Comparison of ENCODE assay signal across 8 cellular contexts in the genomic region with DNA sequence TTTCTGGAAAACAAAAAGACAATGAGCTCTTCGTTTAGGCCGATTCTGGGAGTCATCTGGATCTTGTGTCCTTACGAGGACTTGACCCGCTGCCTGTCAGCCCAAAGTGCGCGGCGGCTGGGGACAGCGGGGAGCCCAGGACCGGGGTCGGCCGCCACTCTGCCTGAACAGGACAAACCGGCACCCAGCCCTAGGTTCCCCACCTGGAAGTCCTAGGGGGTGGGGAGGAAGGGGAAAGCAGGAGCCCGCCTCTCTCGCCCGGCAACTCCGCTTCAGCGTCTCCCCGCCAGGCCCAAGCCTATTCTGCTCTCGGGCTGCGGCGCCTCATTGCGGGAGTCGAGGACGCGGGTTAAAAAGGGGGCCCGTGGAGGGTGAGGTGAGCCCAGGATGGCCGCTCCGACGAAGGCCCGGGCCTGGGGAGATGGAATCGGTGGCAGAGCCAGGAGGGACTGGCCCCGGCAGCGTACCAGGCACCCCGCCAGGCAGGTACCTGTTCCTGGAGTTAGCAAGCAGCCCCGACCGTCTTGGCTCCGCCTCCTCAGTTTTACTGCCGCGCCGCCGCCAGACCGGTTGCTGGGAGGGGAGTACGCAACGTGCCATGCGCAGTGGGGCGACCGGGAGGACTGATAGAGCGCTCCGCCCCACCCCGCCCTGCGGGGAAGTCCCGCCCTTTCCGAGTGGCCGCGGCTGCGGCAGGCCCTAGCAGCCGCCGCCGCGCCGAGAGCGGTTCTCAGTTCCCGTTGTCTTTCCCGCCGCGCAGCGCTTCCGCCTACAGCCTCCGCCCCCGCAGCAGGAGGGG. TPM values are rescaled to one million over a fixed set of nuclear protein-coding genes. Genes with fewer than 3 reads are reported as not detected.
DNase-seq lines count a peak whose midpoint lies in the region; ATAC-seq and TF ChIP-seq lines count a peak whose summit lies in the region.

Gene STRADA (minus strand): TSS at position 549 of the 799 bp plus-strand sequence. CDS start 13,430 bp downstream, outside the sequence.

- intact Hi-C loops in Right ventricle myocardium superior (cut with DNase I): no loop called here

- no peaks in the 10 kb centered on the region for H3K9me2 ChIP-seq in SU-DHL-6 (replicated peaks; ENCODE audit: insufficient read depth, low read length)

- H4K20me1 ChIP-seq in SU-DHL-6 (ENCODE audit: low read depth, low read length): no peaks in the 10 kb centered on the region

- H3F3A ChIP-seq in SU-DHL-6 (ENCODE audit: insufficient read depth): peaks cover 39% of the 10 kb centered on the region

- TF ChIP-seq EP300 in tibial nerve (IDR thresholded peaks at IDR 0.05): peak; percentile 85 to 92

- H3K27ac ChIP-seq in SU-DHL-6 (ENCODE audit: low read depth, low read length) (peak within 1 kb of the TSS; percentile 92), parathyroid adenoma (peak within 1 kb of the TSS; percentile 91), tibial nerve (peak within 1 kb of the TSS; percentile 58 to 94 (median 92))

- H3K4me1 ChIP-seq in parathyroid adenoma (peaks cover 2% of the 10 kb centered on the region), tibial nerve (peaks cover 0 to 25% (median 12%) of the 10 kb centered on the region in 4 donors)

- H3K9me3 ChIP-seq in SU-DHL-6 (ENCODE audit: insufficient read depth, low read length): no peaks in the 10 kb centered on the region
- H3K9me3 ChIP-seq in parathyroid adenoma (ENCODE audit: control insufficient read depth, low read length): no peaks in the 10 kb centered on the region
- H3K9me3 ChIP-seq in tibial nerve: no peaks in the 10 kb centered on the region

- TF ChIP-seq CTCF in SU-DHL-6 (IDR thresholded peaks at IDR 0.05; ENCODE audit: insufficient read depth, low read length, poor library complexity, severe bottlenecking) (no peak), parathyroid adenoma (IDR thresholded peaks at IDR 0.05) (no peak), tibial nerve (IDR thresholded peaks at IDR 0.05) (peak in 1 of 5 experiments; percentile 30)

- H3K27me3 ChIP-seq in SU-DHL-6 (ENCODE audit: low read length) (no peaks in the 10 kb centered on the region), parathyroid adenoma (ENCODE audit: control insufficient read depth, insufficient read depth, low read length) (no peaks in the 10 kb centered on the region), tibial nerve (no peaks in the 10 kb centered on the region)

- H3K9ac ChIP-seq in SU-DHL-6 (ENCODE audit: low read length) (peak within 1 kb of the TSS; percentile 96), parathyroid adenoma (peak within 1 kb of the TSS; percentile 57)

- DNase-seq in NCI-H128 (lab: John Stamatoyannopoulos, UW; ENCODE audit: unreplicated experiment): peak; percentile 96
- peak; percentile 97 for DNase-seq in activated naive CD8-positive, alpha-beta T cell treated with anti-CD3 and anti-CD28 coated beads, Interleukin-2, amount 50 U/mL, for 16 hours (ENCODE audit: low read depth, low spot score)
- DNase-seq in Right ventricle myocardium superior: peak; percentile 99
- peak; percentile 94 to 95 for DNase-seq in tibial nerve (ENCODE audit: low spot score in 2 of 2)

- H3K4me2 ChIP-seq in SU-DHL-6 (ENCODE audit: low read depth, low read length, poor library complexity, severe bottlenecking) (peak within 1 kb of the TSS; percentile 93), parathyroid adenoma (ENCODE audit: low read length) (peak within 1 kb of the TSS; percentile 90)

- peak within 1 kb of the TSS; percentile 95 for H3K4me3 ChIP-seq in SU-DHL-6 (ENCODE audit: insufficient read depth, low read length, poor library complexity, severe bottlenecking)
- peak within 1 kb of the TSS; percentile 94 for H3K4me3 ChIP-seq in parathyroid adenoma (ENCODE audit: low read depth, low read length)
- H3K4me3 ChIP-seq in tibial nerve: peak within 1 kb of the TSS; percentile 74 to 92 (median 86)

- TF ChIP-seq POLR2A in GM10847 (IDR thresholded peaks at IDR 0.05; ENCODE audit: extremely low read depth, insufficient read length) (peak; percentile 94), tibial nerve (IDR thresholded peaks at IDR 0.05) (peak; percentile 49 to 78)

- peak; percentile 91 for ATAC-seq in HG02678 (IDR thresholded peaks at IDR 0.05; ENCODE audit: unreplicated experiment)
- peak; percentile 99 for ATAC-seq in Right ventricle myocardium superior (ENCODE audit: poor library complexity)

- peak within 1 kb of the TSS; percentile 69 for H2AFZ ChIP-seq in SU-DHL-6 (ENCODE audit: low read depth, low read length, severe bottlenecking)
- peak within 1 kb of the TSS; percentile 92 for H2AFZ ChIP-seq in parathyroid adenoma

- 0 to 1% methylated on average over 48 to 51 of the region's 70 CpGs for WGBS in tibial nerve, 2 donors

- H3K36me3 ChIP-seq in SU-DHL-6 (ENCODE audit: low read length): peaks cover 9% of the 10 kb centered on the region; the same call in 1 of the 2 replicates
- H3K36me3 ChIP-seq in parathyroid adenoma (ENCODE audit: control insufficient read depth, insufficient read depth, low read length): no peaks in the 10 kb centered on the region
- H3K36me3 ChIP-seq in tibial nerve: peaks cover 0 to 21% (median 0%) of the 10 kb centered on the region in 3 donors

- H3K79me2 ChIP-seq in SU-DHL-6 (ENCODE audit: insufficient read depth, low read length) (peaks cover 22% of the 10 kb centered on the region), parathyroid adenoma (peaks cover 8% of the 10 kb centered on the region)

RNA-seq across cellular contexts. Expression of gene STRADA, which starts in this region (rescaled TPM):
- total RNA-seq in Right ventricle myocardium superior: 14.7 TPM
- total RNA-seq in tibial nerve: 10 to 100 TPM; 38.0 to 45.8 (median 43.2) TPM

Comparison
In these comparisons a context has a peak if more than half of its experiments do, and no peak if none do; other contexts are left out.
1. Peak in every context shown above with its lines: DNase-seq, ATAC-seq, H3K4me3 ChIP-seq and H3K27ac ChIP-seq.